ENCODE assay signal across 12 cellular contexts in the genomic region with DNA sequence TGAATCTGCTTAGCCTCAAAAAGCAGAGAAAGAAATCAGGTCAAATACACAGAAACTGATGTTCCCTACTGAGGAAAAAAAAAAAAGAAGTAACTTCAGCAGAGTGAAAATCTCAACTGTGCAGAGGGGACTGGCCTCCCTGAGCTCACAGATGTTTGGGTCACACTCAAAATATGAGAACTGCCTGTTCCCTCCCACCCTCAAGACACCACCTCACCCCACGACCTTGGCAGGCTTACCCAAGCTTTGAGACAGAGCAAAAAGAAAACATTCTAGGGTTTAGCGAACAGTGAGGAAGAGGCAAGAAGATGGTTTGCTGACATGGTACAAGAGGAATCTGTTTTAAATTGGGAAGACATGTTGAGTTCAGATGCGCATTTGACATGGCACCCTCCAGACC. TPM values are rescaled to one million over a fixed set of nuclear protein-coding genes. Genes with fewer than 3 reads are reported as not detected.
A peak's percentile ranks its signal among the peaks of the same experiment; 100 is the strongest.
DNase-seq lines count a peak whose midpoint lies in the region; ATAC-seq and TF ChIP-seq lines count a peak whose summit lies in the region.
"Had no signal": no experiment of that assay in that cellular context is flagged by ENCODE, and none has a peak within 500 bp of the region (broad histone marks: within the 10 kb centered on the region; RNA-seq: fewer than 3 reads in every experiment).

No MANE protein-coding gene starts in this region.

- H3K4me3 Mint-ChIP-seq in T-helper 17 cell: no peak overlapping the region
- H3K4me3 Mint-ChIP-seq: activated T-cell treated with anti-CD3 and anti-CD28 coated beads, Interleukin-2, amount 50 U/mL, for 24 hours; CD4-positive, alpha-beta memory T cell had no signal

- peaks cover 2% of the 10 kb centered on the region for H3K36me3 Mint-ChIP-seq in T-helper 17 cell (ENCODE audit: low read depth)
- H3K36me3 Mint-ChIP-seq: CD4-positive, alpha-beta memory T cell had no signal

- H3K4me3 ChIP-seq in adipocyte (ENCODE audit: low read length): peak overlapping the region; percentile 9
- no peak overlapping the region for H3K4me3 ChIP-seq in fibroblast of pulmonary artery (replicated peaks; ENCODE audit: low read depth, low read length)
- H3K4me3 ChIP-seq in muscle layer of duodenum (ENCODE audit: low read depth in 1 of 2, low read length in 2 of 2): no peak overlapping the region
- H3K4me3 ChIP-seq in upper lobe of right lung: no peak overlapping the region
- H3K4me3 ChIP-seq: SK-N-MC had no signal

- intact Hi-C loops in upper lobe of right lung (cut with DNase I): no loop called here

- H3K9me3 ChIP-seq in adipocyte (ENCODE audit: control insufficient read depth, low read length): no peaks in the 10 kb centered on the region
- no peaks in the 10 kb centered on the region for H3K9me3 ChIP-seq in muscle layer of duodenum (ENCODE audit: control insufficient read depth in 1 of 2, low read length in 2 of 2)
- H3K9me3 ChIP-seq in upper lobe of right lung: no peaks in the 10 kb centered on the region
- no peaks in the 10 kb centered on the region for H3K9me3 ChIP-seq in T-helper 17 cell (ENCODE audit: control insufficient read depth, low read length, poor library complexity, severe bottlenecking)

- H3K36me3 ChIP-seq in adipocyte (ENCODE audit: control insufficient read depth, insufficient read depth, low read length, severe bottlenecking) (peaks cover 62% of the 10 kb centered on the region), muscle layer of duodenum (ENCODE audit: control insufficient read depth in 1 of 2, insufficient read depth in 2 of 2, low read length in 2 of 2) (peaks cover 32 to 62% of the 10 kb centered on the region in 2 donors), upper lobe of right lung (no peaks in the 10 kb centered on the region)

- H3K9ac ChIP-seq in adipocyte (ENCODE audit: low read length): peak overlapping the region; percentile 81

- H3K27ac Mint-ChIP-seq in T-helper 17 cell: no peak overlapping the region
- H3K27ac Mint-ChIP-seq: activated T-cell treated with anti-CD3 and anti-CD28 coated beads, Interleukin-2, amount 50 U/mL, for 24 hours had no signal

- ATAC-seq in upper lobe of right lung: peak; percentile 53
- ATAC-seq in T-helper 17 cell: no peak

- peaks cover 60% of the 10 kb centered on the region for H3K4me1 ChIP-seq in adipocyte (ENCODE audit: control insufficient read depth, insufficient read depth, low read length)
- H3K4me1 ChIP-seq in muscle layer of duodenum (ENCODE audit: control insufficient read depth in 1 of 2, insufficient read depth in 2 of 2, low read length in 2 of 2): peaks cover 7 to 22% of the 10 kb centered on the region in 2 donors
- peaks cover 23% of the 10 kb centered on the region for H3K4me1 ChIP-seq in upper lobe of right lung

- DNase-seq in adipocyte (ENCODE audit: low read depth): peak; percentile 80
- DNase-seq in fibroblast of pulmonary artery (ENCODE audit: low read depth): peak; percentile 41
- DNase-seq in upper lobe of right lung: no peak
- DNase-seq in T-helper 17 cell: no peak
- no peak for DNase-seq in activated gamma-delta T cell (lab: John Stamatoyannopoulos, UW)
- DNase-seq in NCI-H187 (lab: John Stamatoyannopoulos, UW): no peak
- DNase-seq: activated CD4-positive, CD25-positive, alpha-beta regulatory T cell; activated T-cell treated with anti-CD3 and anti-CD28 coated beads, Interleukin-2, amount 50 U/mL, for 24 hours; CD4-positive, alpha-beta memory T cell; NCI-H2081 had no signal

- H3K27me3 Mint-ChIP-seq in T-helper 17 cell: peaks cover 9% of the 10 kb centered on the region
- H3K27me3 Mint-ChIP-seq: activated T-cell treated with anti-CD3 and anti-CD28 coated beads, Interleukin-2, amount 50 U/mL, for 24 hours had no signal

- peaks cover 2% of the 10 kb centered on the region for H3K4me1 Mint-ChIP-seq in T-helper 17 cell
- H3K4me1 Mint-ChIP-seq: CD4-positive, alpha-beta memory T cell had no signal

- H3K27ac ChIP-seq in muscle layer of duodenum (ENCODE audit: low read length): peak overlapping the region; percentile 49
- peak overlapping the region; percentile 47 for H3K27ac ChIP-seq in upper lobe of right lung
- H3K27ac ChIP-seq: SK-N-MC had no signal

- H3K27me3 ChIP-seq in adipocyte (replicated peaks; ENCODE audit: control insufficient read depth, insufficient read depth, low read length) (no peaks in the 10 kb centered on the region), muscle layer of duodenum (ENCODE audit: low read depth, low read length) (no peaks in the 10 kb centered on the region), upper lobe of right lung (no peaks in the 10 kb centered on the region)

- TF ChIP-seq CTCF in fibroblast of pulmonary artery (IDR thresholded peaks at IDR 0.05; ENCODE audit: low read length, missing control alignments) (no peak), upper lobe of right lung (IDR thresholded peaks at IDR 0.05) (no peak)

RNA-seq across cellular contexts. Expression of a gene that starts 48.8 kb away (rescaled TPM):
- total RNA-seq in upper lobe of right lung (60.5 TPM), T-helper 17 cell (1 to 10 TPM in 1 of 2 donors, under 1 TPM in 1; 0.45 to 2.6 TPM)

Comparison
In these comparisons a context has a peak if more than half of its experiments do, and no peak if none do; other contexts are left out.
1. DNase-seq: peak in adipocyte (single experiment) and fibroblast of pulmonary artery (single experiment); none in upper lobe of right lung (single experiment), T-helper 17 cell (0 of 3), activated gamma-delta T cell (single experiment) and NCI-H187 (0 of 2).
2. RNA of a gene that starts 48.8 kb away (total RNA-seq): 60.5 TPM in upper lobe of right lung (single experiment); 0.45 to 2.6 TPM in T-helper 17 cell; every median in the first group is over 10 times any median in the second.